In genomic region chr14:90616881-90617280, GRCh38 we compare ENCODE assay signal across 1 cellular context.
TF ChIP-seq lines count a peak whose summit lies in the region.

No MANE protein-coding gene starts in this region.

TF ChIP-seq in WTC11, 78 proteins besides CTCF, POLR2A, EP300 and RAD21 (continued from another document):
- TF ChIP-seq ATF6 (CRISPR knock-in tag; IDR thresholded peaks at IDR 0.05), result no peak
- TF ChIP-seq E2F1 (CRISPR knock-in tag; IDR thresholded peaks at IDR 0.05), result no peak
- TF ChIP-seq ZNF232 (CRISPR knock-in tag; IDR thresholded peaks at IDR 0.05), result no peak
- no peak for TF ChIP-seq PREB (CRISPR knock-in tag; IDR thresholded peaks at IDR 0.05; ENCODE audit: borderline replicate concordance)
- no peak for TF ChIP-seq GTF2I (CRISPR knock-in tag; conservative IDR thresholded peaks at IDR 0.05)
- TF ChIP-seq AR (CRISPR knock-in tag; IDR thresholded peaks at IDR 0.05), result no peak
- TF ChIP-seq FOXP4 (CRISPR knock-in tag; IDR thresholded peaks at IDR 0.05), result no peak
- TF ChIP-seq ESRRA (CRISPR knock-in tag; IDR thresholded peaks at IDR 0.05; ENCODE audit: borderline replicate concordance), result no peak
- TF ChIP-seq NFYB (CRISPR knock-in tag; conservative IDR thresholded peaks at IDR 0.05; ENCODE audit: low read depth), result no peak
- no peak for TF ChIP-seq PRRX2 (CRISPR knock-in tag; IDR thresholded peaks at IDR 0.05)
